8 cellular contexts compared by ENCODE assay signal in the genomic region with DNA sequence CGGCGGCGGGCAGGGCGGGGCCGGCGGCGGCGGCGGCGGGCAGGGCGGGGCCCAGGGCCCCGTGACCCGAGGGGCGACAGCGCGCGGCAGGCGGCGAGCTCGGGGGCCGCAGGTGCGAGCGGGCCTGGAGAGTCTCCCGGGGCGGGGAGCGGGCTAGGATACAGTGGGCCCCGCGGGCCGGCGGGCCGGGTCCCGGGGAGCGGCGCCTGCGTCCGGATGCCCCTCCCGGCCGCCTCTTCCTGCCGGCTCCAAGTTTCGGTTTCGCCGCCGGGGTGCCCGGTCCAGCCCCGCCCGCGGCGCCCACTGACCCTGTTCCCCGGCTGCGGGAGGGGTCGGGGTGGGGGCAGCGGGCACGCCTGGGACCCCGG. TPM values are rescaled to one million over a fixed set of nuclear protein-coding genes. Genes with fewer than 3 reads are reported as not detected.
DNase-seq lines count a peak whose midpoint lies in the region; ATAC-seq and TF ChIP-seq lines count a peak whose summit lies in the region.

Gene RNF213 (plus strand): TSS at position 62 of the 368 bp plus-strand sequence. CDS start 2,830 bp downstream, outside the sequence.

- WGBS in adipose tissue, 3 donors, result 0 to 1% (median 1%) methylated on average over 25 to 51 of the region's 54 CpGs
- 0 to 2% methylated on average over 6 to 42 of the region's 54 CpGs for WGBS in heart right ventricle, 2 donors

- TF ChIP-seq CTCF in GM12864 (IDR thresholded peaks at IDR 0.05; ENCODE audit: low read depth, low read length, missing control alignments), result no peak
- no peak for TF ChIP-seq CTCF in heart right ventricle (IDR thresholded peaks at IDR 0.05)
- no peak for TF ChIP-seq CTCF in progenitor cell of endocrine pancreas (IDR thresholded peaks at IDR 0.05; ENCODE audit: unreplicated experiment)

- H3K9me3 Mint-ChIP-seq in progenitor cell of endocrine pancreas (ENCODE audit: low read depth), result no peaks in the 10 kb centered on the region

- peak; percentile 29 for ATAC-seq in HG02973 (IDR thresholded peaks at IDR 0.05; ENCODE audit: unreplicated experiment)
- ATAC-seq in heart right ventricle, result peak; percentile 19 to 70 (median 48)
- no peak for ATAC-seq in GM18907 (IDR thresholded peaks at IDR 0.05; ENCODE audit: unreplicated experiment)

- H3K27ac ChIP-seq in SJSA1, result peak within 1 kb of the TSS; percentile 94
- H3K27ac ChIP-seq in adipose tissue (ENCODE audit: low read depth, low read length), result peak within 1 kb of the TSS; percentile 72
- H3K27ac ChIP-seq in heart right ventricle, result peak within 1 kb of the TSS; percentile 98 to 100 (median 99)

- peak within 1 kb of the TSS; percentile 93 for H3K27ac Mint-ChIP-seq in progenitor cell of endocrine pancreas

- peaks cover 9% of the 10 kb centered on the region for H3K27me3 Mint-ChIP-seq in progenitor cell of endocrine pancreas

- H3K4me1 ChIP-seq in SJSA1 (replicated peaks) (peaks cover 54% of the 10 kb centered on the region), heart right ventricle (peaks cover 13 to 57% (median 47%) of the 10 kb centered on the region in 9 donors)

- DNase-seq in GM12864 (ENCODE audit: low read depth) (no peak), SJSA1 (ENCODE audit: low read depth in 1 of 2, low spot score in 2 of 2) (peak; percentile 69 to 90), heart right ventricle (peak; percentile 50 to 65), progenitor cell of endocrine pancreas (ENCODE audit: low spot score, unreplicated experiment) (peak; percentile 46), dedifferentiated amniotic fluid mesenchymal stem cell (ENCODE audit: extremely low spot score) (no peak)

- H3K4me1 Mint-ChIP-seq in progenitor cell of endocrine pancreas (ENCODE audit: low read depth), result peaks cover 15% of the 10 kb centered on the region

- H3K36me3 ChIP-seq in SJSA1 (peaks cover 23% of the 10 kb centered on the region), heart right ventricle (peaks cover 0 to 14% (median 0%) of the 10 kb centered on the region in 9 donors)

- 0 out of 2 replicates have a peak, but pooled peaks cover 3% of the 10 kb centered on the region for H3K9me3 ChIP-seq in SJSA1 (replicated peaks)
- no peaks in the 10 kb centered on the region for H3K9me3 ChIP-seq in heart right ventricle

- H3K27me3 ChIP-seq in SJSA1 (replicated peaks) (no peaks in the 10 kb centered on the region), heart right ventricle (no peaks in the 10 kb centered on the region)

- H3K4me3 ChIP-seq in GM12864 (ENCODE audit: low read depth, low read length) (peak within 1 kb of the TSS; percentile 62), SJSA1 (peak within 1 kb of the TSS; percentile 97), heart right ventricle (peak within 1 kb of the TSS; percentile 85 to 100 (median 96))

- H3K4me3 Mint-ChIP-seq in progenitor cell of endocrine pancreas (ENCODE audit: low read depth), result peak within 1 kb of the TSS; percentile 86

- intact Hi-C loops in heart right ventricle (cut with DNase I), result loop anchor here in 6 of 10 donors (5.0 to 10.0 kb wide), 4 partner anchors 38 to 116 kb away; partner anchors contain the start of genes EIF4A3 (in 4 of the 6), SGSH (in 1 of the 6) and SLC26A11 (in 1 of the 6)

- peaks cover 1% of the 10 kb centered on the region for H3K36me3 Mint-ChIP-seq in progenitor cell of endocrine pancreas (ENCODE audit: insufficient read depth)

RNA-seq across cellular contexts. Expression of gene RNF213, which starts in this region (rescaled TPM):
- 43.0 and 49.8 TPM in 2 replicates for total RNA-seq in SJSA1 (2014; rRNA removed; shearing (Covaris generic))
- polyA plus RNA-seq in adipose tissue (10 to 100 TPM; 19.6 to 45.5 (median 24.7) TPM), heart right ventricle (10 to 100 TPM; 13.1 to 58.7 TPM)
- total RNA-seq in heart right ventricle (10 to 100 TPM; 26.0 to 97.0 (median 31.7) TPM), progenitor cell of endocrine pancreas (57.6 and 61.9 TPM in 2 replicates)

Comparison
In these comparisons a context has a peak if more than half of its experiments do, and no peak if none do; other contexts are left out.
1. DNase-seq: peak in SJSA1 (2 of 2), heart right ventricle (2 of 2) and progenitor cell of endocrine pancreas (single experiment); none in GM12864 (single experiment) and dedifferentiated amniotic fluid mesenchymal stem cell (single experiment).
2. Peak in every context shown above with its lines, with median percentiles within 50 percentile points of each other: H3K4me3 ChIP-seq and H3K27ac ChIP-seq.